ENCODE assay signal across 7 cellular contexts in genomic region chr5:177177847-177178437, GRCh38. TPM values are rescaled to one million over a fixed set of nuclear protein-coding genes. Genes with fewer than 3 reads are reported as not detected.
DNase-seq lines count a peak whose midpoint lies in the region; ATAC-seq and TF ChIP-seq lines count a peak whose summit lies in the region.
"Not testable (repeated sequence)": the region's sequence is repeated elsewhere in the genome, so short reads cannot be mapped to it uniquely, and the experiment has no call there.

No MANE protein-coding gene starts in this region.

- H3K4ac ChIP-seq in trophoblast cell (ENCODE audit: low read depth, low read length): peak overlapping the region; percentile 69

- WGBS in trophoblast cell (ENCODE audit: extremely low coverage, insufficient coverage, insufficient read length): no CpG with 5 or more reads among the region's 9 CpGs

- H4K12ac ChIP-seq in trophoblast cell (ENCODE audit: low read depth, low read length): not testable (repeated sequence)

- TF ChIP-seq CTCF in GM12864 (IDR thresholded peaks at IDR 0.05; ENCODE audit: low read depth, low read length, missing control alignments); HEK293 (tag by site-specific recombination; IDR thresholded peaks at IDR 0.05); OCI-LY1 (IDR thresholded peaks at IDR 0.05; ENCODE audit: low read length); right atrium auricular region (IDR thresholded peaks at IDR 0.05): not testable (repeated sequence)

- not testable (repeated sequence) for H4K20me1 ChIP-seq in OCI-LY1 (ENCODE audit: insufficient read depth, low read length)

- not testable (repeated sequence) for H3K18ac ChIP-seq in trophoblast cell (ENCODE audit: low read length)

- H3K4me3 ChIP-seq in GM12864 (ENCODE audit: low read depth, low read length); HEK293 (ENCODE audit: low read depth, low read length); OCI-LY1 (ENCODE audit: low read depth, low read length, poor library complexity, severe bottlenecking); right atrium auricular region; trophoblast cell (ENCODE audit: low read depth, low read length): not testable (repeated sequence)

- H3K9me3 ChIP-seq in HEK293 (ENCODE audit: control insufficient read depth, insufficient read depth, low read depth, low read length); OCI-LY1 (ENCODE audit: low read length); right atrium auricular region; trophoblast cell (ENCODE audit: insufficient read depth, low read depth, low read length): not testable (repeated sequence)

- H3K4me2 ChIP-seq in OCI-LY1 (ENCODE audit: low read length): peak overlapping the region; percentile 53; the same call in 1 of the 2 replicates
- not testable (repeated sequence) for H3K4me2 ChIP-seq in trophoblast cell (ENCODE audit: low read length)

- not testable (repeated sequence) for H3K79me1 ChIP-seq in trophoblast cell (ENCODE audit: low read length)

- POLR2A ChIA-PET in HEK293 (lab: Yijun Ruan, JAX): not testable (repeated sequence)

- H3K14ac ChIP-seq in trophoblast cell (ENCODE audit: low read length): not testable (repeated sequence)

- H2BK120ac ChIP-seq in trophoblast cell (ENCODE audit: insufficient read depth, low read length, poor library complexity): not testable (repeated sequence)

- not testable (repeated sequence) for H4K8ac ChIP-seq in trophoblast cell (ENCODE audit: low read depth, low read length)

- H3K79me2 ChIP-seq in OCI-LY1 (ENCODE audit: insufficient read depth, low read length): peaks cover 57% of the 10 kb centered on the region
- H3K79me2 ChIP-seq in trophoblast cell (ENCODE audit: control insufficient read depth, insufficient read depth, low read length, poor library complexity): not testable (repeated sequence)

- not testable (repeated sequence) for H3K9me2 ChIP-seq in OCI-LY1 (ENCODE audit: low read depth, low read length)

- not testable (repeated sequence) for H2AK5ac ChIP-seq in trophoblast cell (ENCODE audit: low read length)

- H2BK12ac ChIP-seq in trophoblast cell (ENCODE audit: low read length): not testable (repeated sequence)

- not testable (repeated sequence) for H3K36me3 ChIP-seq in HEK293 (ENCODE audit: control insufficient read depth in 2 of 2, insufficient read depth in 1 of 2, low read length in 2 of 2); right atrium auricular region
- H3K36me3 ChIP-seq in OCI-LY1 (ENCODE audit: insufficient read depth, low read length) (peaks cover 10% of the 10 kb centered on the region; the same call in 1 of the 2 replicates), trophoblast cell (ENCODE audit: control insufficient read depth in 1 of 2, insufficient read depth in 2 of 2, low read length in 2 of 2) (peaks cover 0 to 21% of the 10 kb centered on the region in 2 experiments)

- not testable (repeated sequence) for H3K23ac ChIP-seq in trophoblast cell (ENCODE audit: low read length)

- ATAC-seq in GM19351 (IDR thresholded peaks at IDR 0.05; ENCODE audit: unreplicated experiment): peak; percentile 60

- not testable (repeated sequence) for H2AFZ ChIP-seq in OCI-LY1 (ENCODE audit: low read length); trophoblast cell (ENCODE audit: insufficient read depth, low read length, poor library complexity)

- not testable (repeated sequence) for H3K9ac ChIP-seq in OCI-LY1 (ENCODE audit: low read length); trophoblast cell (ENCODE audit: low read length)

- not testable (repeated sequence) for H4K91ac ChIP-seq in trophoblast cell (ENCODE audit: low read depth, low read length)

- CTCF ChIA-PET in HEK293 (lab: Yijun Ruan, JAX): interaction anchor here (0.6 kb wide), 1 partner anchor 212 kb away, joined by 6 read pairs; no protein-coding TSS in a partner anchor

- H2BK5ac ChIP-seq in trophoblast cell (ENCODE audit: low read depth, low read length, poor library complexity): not testable (repeated sequence)

- H3K4me1 ChIP-seq in HEK293 (ENCODE audit: control insufficient read depth, insufficient read depth, low read length); trophoblast cell (ENCODE audit: control insufficient read depth in 1 of 2, insufficient read depth in 2 of 2, low read length in 2 of 2): not testable (repeated sequence)
- H3K4me1 ChIP-seq in OCI-LY1 (ENCODE audit: insufficient read depth, low read length, severe bottlenecking) (peaks cover 36% of the 10 kb centered on the region), right atrium auricular region (peaks cover 0 to 12% of the 10 kb centered on the region in 2 donors)

- not testable (repeated sequence) for H3K27ac ChIP-seq in HEK293 (ENCODE audit: extremely low read depth, low read depth, low read length); right atrium auricular region; trophoblast cell (ENCODE audit: low read depth, low read length)
- H3K27ac ChIP-seq in OCI-LY1 (ENCODE audit: low read depth, low read length, poor library complexity, severe bottlenecking): peak overlapping the region; percentile 67

- H3F3A ChIP-seq in OCI-LY1 (ENCODE audit: insufficient read depth, low read length): not testable (repeated sequence)

- DNase-seq in GM12864 (ENCODE audit: low read depth): peak; percentile 30
- DNase-seq in activated CD8-positive, alpha-beta memory T cell treated with anti-CD3 and anti-CD28 coated beads for 24 hours: peak; percentile 13
- peak; percentile 18 for DNase-seq in right atrium auricular region (ENCODE audit: low spot score)
- not testable (repeated sequence) for DNase-seq in trophoblast cell

- not testable (repeated sequence) for H3K27me3 ChIP-seq in OCI-LY1 (ENCODE audit: insufficient read depth, low read length); right atrium auricular region; trophoblast cell (ENCODE audit: insufficient read depth, low read length)

TF ChIP-seq in HEK293, 187 proteins besides CTCF, POLR2A, EP300 and RAD21:
- TF ChIP-seq, protein P1, sequence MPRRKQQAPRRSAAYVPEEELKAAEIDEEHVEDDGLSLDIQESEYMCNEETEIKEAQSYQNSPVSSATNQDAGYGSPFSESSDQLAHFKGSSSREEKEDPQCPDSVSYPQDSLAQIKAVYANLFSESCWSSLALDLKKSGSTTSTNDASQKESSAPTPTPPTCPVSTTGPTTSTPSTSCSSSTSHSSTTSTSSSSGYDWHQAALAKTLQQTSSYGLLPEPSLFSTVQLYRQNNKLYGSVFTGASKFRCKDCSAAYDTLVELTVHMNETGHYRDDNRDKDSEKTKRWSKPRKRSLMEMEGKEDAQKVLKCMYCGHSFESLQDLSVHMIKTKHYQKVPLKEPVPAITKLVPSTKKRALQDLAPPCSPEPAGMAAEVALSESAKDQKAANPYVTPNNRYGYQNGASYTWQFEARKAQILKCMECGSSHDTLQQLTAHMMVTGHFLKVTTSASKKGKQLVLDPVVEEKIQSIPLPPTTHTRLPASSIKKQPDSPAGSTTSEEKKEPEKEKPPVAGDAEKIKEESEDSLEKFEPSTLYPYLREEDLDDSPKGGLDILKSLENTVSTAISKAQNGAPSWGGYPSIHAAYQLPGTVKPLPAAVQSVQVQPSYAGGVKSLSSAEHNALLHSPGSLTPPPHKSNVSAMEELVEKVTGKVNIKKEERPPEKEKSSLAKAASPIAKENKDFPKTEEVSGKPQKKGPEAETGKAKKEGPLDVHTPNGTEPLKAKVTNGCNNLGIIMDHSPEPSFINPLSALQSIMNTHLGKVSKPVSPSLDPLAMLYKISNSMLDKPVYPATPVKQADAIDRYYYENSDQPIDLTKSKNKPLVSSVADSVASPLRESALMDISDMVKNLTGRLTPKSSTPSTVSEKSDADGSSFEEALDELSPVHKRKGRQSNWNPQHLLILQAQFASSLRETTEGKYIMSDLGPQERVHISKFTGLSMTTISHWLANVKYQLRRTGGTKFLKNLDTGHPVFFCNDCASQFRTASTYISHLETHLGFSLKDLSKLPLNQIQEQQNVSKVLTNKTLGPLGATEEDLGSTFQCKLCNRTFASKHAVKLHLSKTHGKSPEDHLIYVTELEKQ (tag by site-specific recombination; IDR thresholded peaks at IDR 0.05; ENCODE audit: borderline replicate concordance): peak; percentile 69; the same call in 1 of the 2 replicates
- peak; percentile 81 for TF ChIP-seq ZNF121 (tag by site-specific recombination; IDR thresholded peaks at IDR 0.05)
TF ChIP-seq in HEK293: peak in this region for 2; not testable (repeated sequence) for 185.

RNA-seq across cellular contexts. Expression of gene NSD1, which starts 44.4 kb away (rescaled TPM):
- 10 to 100 TPM; 25.4 to 26.7 TPM for total RNA-seq in right atrium auricular region
- polyA plus RNA-seq in trophoblast cell (2013): 22.2 and 23.8 TPM in 2 replicates
